In the genomic region with DNA sequence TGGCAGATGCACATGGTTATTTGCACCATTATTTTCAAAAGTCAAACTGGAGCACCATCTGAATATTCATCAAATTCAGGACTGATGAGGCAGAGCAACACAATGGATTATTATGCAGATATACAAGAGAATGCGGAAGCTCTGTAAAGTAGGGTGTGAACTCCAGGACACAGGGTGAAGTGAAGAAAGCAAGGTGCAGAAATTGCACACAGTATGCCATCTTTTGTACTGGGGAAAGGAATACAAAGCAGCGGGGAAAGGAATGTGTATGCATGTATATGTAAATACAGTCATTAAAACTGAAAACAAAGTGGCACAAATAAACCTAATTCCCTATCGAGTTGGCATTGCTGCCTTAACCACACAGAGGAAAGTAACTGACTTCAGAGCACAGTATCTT, we compare ENCODE assay signal across 2 cellular contexts.
TF ChIP-seq lines count a peak whose summit lies in the region.

No MANE protein-coding gene starts in this region.

TF ChIP-seq in GM23338, 12 proteins besides CTCF, POLR2A, EP300 and RAD21 (continues in another document):
- no peak for TF ChIP-seq EZH2 (IDR thresholded peaks at IDR 0.05; ENCODE audit: low read depth, unreplicated experiment)
- no peak for TF ChIP-seq NANOG (IDR thresholded peaks at IDR 0.05; ENCODE audit: borderline replicate concordance)
- no peak for TF ChIP-seq POLR2AphosphoS5 (IDR thresholded peaks at IDR 0.05; ENCODE audit: low read depth)
- TF ChIP-seq, protein P1, sequence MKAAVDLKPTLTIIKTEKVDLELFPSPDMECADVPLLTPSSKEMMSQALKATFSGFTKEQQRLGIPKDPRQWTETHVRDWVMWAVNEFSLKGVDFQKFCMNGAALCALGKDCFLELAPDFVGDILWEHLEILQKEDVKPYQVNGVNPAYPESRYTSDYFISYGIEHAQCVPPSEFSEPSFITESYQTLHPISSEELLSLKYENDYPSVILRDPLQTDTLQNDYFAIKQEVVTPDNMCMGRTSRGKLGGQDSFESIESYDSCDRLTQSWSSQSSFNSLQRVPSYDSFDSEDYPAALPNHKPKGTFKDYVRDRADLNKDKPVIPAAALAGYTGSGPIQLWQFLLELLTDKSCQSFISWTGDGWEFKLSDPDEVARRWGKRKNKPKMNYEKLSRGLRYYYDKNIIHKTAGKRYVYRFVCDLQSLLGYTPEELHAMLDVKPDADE (IDR thresholded peaks at IDR 0.05), result no peak
- TF ChIP-seq STAT1 (IDR thresholded peaks at IDR 0.05; ENCODE audit: unreplicated experiment), result no peak
- no peak for TF ChIP-seq ZNF331 (CRISPR knock-in tag; IDR thresholded peaks at IDR 0.05; ENCODE audit: low read depth)
- TF ChIP-seq JUNB (IDR thresholded peaks at IDR 0.05; ENCODE audit: unreplicated experiment), result no peak
- TF ChIP-seq, protein P2, sequence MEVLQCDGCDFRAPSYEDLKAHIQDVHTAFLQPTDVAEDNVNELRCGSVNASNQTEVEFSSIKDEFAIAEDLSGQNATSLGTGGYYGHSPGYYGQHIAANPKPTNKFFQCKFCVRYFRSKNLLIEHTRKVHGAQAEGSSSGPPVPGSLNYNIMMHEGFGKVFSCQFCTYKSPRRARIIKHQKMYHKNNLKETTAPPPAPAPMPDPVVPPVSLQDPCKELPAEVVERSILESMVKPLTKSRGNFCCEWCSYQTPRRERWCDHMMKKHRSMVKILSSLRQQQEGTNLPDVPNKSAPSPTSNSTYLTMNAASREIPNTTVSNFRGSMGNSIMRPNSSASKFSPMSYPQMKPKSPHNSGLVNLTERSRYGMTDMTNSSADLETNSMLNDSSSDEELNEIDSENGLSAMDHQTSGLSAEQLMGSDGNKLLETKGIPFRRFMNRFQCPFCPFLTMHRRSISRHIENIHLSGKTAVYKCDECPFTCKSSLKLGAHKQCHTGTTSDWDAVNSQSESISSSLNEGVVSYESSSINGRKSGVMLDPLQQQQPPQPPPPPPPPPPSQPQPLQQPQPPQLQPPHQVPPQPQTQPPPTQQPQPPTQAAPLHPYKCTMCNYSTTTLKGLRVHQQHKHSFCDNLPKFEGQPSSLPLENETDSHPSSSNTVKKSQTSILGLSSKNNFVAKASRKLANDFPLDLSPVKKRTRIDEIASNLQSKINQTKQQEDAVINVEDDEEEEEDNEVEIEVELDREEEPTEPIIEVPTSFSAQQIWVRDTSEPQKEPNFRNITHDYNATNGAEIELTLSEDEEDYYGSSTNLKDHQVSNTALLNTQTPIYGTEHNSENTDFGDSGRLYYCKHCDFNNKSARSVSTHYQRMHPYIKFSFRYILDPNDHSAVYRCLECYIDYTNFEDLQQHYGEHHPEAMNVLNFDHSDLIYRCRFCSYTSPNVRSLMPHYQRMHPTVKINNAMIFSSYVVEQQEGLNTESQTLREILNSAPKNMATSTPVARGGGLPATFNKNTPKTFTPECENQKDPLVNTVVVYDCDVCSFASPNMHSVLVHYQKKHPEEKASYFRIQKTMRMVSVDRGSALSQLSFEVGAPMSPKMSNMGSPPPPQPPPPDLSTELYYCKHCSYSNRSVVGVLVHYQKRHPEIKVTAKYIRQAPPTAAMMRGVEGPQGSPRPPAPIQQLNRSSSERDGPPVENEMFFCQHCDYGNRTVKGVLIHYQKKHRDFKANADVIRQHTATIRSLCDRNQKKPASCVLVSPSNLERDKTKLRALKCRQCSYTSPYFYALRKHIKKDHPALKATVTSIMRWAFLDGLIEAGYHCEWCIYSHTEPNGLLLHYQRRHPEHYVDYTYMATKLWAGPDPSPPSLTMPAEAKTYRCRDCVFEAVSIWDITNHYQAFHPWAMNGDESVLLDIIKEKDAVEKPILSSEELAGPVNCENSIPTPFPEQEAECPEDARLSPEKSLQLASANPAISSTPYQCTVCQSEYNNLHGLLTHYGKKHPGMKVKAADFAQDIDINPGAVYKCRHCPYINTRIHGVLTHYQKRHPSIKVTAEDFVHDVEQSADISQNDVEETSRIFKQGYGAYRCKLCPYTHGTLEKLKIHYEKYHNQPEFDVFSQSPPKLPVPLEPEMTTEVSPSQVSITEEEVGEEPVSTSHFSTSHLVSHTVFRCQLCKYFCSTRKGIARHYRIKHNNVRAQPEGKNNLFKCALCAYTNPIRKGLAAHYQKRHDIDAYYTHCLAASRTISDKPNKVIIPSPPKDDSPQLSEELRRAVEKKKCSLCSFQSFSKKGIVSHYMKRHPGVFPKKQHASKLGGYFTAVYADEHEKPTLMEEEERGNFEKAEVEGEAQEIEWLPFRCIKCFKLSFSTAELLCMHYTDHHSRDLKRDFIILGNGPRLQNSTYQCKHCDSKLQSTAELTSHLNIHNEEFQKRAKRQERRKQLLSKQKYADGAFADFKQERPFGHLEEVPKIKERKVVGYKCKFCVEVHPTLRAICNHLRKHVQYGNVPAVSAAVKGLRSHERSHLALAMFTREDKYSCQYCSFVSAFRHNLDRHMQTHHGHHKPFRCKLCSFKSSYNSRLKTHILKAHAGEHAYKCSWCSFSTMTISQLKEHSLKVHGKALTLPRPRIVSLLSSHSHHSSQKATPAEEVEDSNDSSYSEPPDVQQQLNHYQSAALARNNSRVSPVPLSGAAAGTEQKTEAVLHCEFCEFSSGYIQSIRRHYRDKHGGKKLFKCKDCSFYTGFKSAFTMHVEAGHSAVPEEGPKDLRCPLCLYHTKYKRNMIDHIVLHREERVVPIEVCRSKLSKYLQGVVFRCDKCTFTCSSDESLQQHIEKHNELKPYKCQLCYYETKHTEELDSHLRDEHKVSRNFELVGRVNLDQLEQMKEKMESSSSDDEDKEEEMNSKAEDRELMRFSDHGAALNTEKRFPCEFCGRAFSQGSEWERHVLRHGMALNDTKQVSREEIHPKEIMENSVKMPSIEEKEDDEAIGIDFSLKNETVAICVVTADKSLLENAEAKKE (CRISPR knock-in tag; IDR thresholded peaks at IDR 0.05), result no peak
- TF ChIP-seq, protein P3, sequence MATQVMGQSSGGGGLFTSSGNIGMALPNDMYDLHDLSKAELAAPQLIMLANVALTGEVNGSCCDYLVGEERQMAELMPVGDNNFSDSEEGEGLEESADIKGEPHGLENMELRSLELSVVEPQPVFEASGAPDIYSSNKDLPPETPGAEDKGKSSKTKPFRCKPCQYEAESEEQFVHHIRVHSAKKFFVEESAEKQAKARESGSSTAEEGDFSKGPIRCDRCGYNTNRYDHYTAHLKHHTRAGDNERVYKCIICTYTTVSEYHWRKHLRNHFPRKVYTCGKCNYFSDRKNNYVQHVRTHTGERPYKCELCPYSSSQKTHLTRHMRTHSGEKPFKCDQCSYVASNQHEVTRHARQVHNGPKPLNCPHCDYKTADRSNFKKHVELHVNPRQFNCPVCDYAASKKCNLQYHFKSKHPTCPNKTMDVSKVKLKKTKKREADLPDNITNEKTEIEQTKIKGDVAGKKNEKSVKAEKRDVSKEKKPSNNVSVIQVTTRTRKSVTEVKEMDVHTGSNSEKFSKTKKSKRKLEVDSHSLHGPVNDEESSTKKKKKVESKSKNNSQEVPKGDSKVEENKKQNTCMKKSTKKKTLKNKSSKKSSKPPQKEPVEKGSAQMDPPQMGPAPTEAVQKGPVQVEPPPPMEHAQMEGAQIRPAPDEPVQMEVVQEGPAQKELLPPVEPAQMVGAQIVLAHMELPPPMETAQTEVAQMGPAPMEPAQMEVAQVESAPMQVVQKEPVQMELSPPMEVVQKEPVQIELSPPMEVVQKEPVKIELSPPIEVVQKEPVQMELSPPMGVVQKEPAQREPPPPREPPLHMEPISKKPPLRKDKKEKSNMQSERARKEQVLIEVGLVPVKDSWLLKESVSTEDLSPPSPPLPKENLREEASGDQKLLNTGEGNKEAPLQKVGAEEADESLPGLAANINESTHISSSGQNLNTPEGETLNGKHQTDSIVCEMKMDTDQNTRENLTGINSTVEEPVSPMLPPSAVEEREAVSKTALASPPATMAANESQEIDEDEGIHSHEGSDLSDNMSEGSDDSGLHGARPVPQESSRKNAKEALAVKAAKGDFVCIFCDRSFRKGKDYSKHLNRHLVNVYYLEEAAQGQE (IDR thresholded peaks at IDR 0.05; ENCODE audit: unreplicated experiment), result no peak
- TF ChIP-seq EZH2phosphoT487 (IDR thresholded peaks at IDR 0.05; ENCODE audit: unreplicated experiment), result no peak

TF ChIP-seq in H1, 55 proteins besides CTCF, POLR2A, EP300 and RAD21:
- TF ChIP-seq CREB1 (IDR thresholded peaks at IDR 0.05) (no peak), POLR2AphosphoS5 (IDR thresholded peaks at IDR 0.05; ENCODE audit: low read depth, low read length) (no peak), EGR1 (IDR thresholded peaks at IDR 0.05; ENCODE audit: borderline replicate concordance, low read depth, low read length) (no peak), YY1 (IDR thresholded peaks at IDR 0.05; ENCODE audit: low read depth, low read length) (no peak), RXRA (IDR thresholded peaks at IDR 0.05; ENCODE audit: insufficient read depth, low read depth, low read length) (no peak), BACH1 (IDR thresholded peaks at IDR 0.05; ENCODE audit: low read length) (no peak), NANOG (IDR thresholded peaks at IDR 0.05; ENCODE audit: insufficient read depth, low read depth, low read length, poor library complexity, severe bottlenecking) (no peak), SAP30 (IDR thresholded peaks at IDR 0.05; ENCODE audit: insufficient read depth, insufficient replicate concordance, low read length) (no peak), CBX5 (IDR thresholded peaks at IDR 0.05; ENCODE audit: low read depth, low read length) (no peak), NRF1 (IDR thresholded peaks at IDR 0.05; ENCODE audit: low read depth, low read length) (no peak)
- TF ChIP-seq, protein P4, sequence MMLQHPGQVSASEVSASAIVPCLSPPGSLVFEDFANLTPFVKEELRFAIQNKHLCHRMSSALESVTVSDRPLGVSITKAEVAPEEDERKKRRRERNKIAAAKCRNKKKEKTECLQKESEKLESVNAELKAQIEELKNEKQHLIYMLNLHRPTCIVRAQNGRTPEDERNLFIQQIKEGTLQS (IDR thresholded peaks at IDR 0.05; ENCODE audit: insufficient read depth, low read depth, low read length), result no peak
- TF ChIP-seq, protein P5, sequence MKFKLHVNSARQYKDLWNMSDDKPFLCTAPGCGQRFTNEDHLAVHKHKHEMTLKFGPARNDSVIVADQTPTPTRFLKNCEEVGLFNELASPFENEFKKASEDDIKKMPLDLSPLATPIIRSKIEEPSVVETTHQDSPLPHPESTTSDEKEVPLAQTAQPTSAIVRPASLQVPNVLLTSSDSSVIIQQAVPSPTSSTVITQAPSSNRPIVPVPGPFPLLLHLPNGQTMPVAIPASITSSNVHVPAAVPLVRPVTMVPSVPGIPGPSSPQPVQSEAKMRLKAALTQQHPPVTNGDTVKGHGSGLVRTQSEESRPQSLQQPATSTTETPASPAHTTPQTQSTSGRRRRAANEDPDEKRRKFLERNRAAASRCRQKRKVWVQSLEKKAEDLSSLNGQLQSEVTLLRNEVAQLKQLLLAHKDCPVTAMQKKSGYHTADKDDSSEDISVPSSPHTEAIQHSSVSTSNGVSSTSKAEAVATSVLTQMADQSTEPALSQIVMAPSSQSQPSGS (IDR thresholded peaks at IDR 0.05; ENCODE audit: low read length), result no peak
